8 cellular contexts compared by ENCODE assay signal in the genomic region with DNA sequence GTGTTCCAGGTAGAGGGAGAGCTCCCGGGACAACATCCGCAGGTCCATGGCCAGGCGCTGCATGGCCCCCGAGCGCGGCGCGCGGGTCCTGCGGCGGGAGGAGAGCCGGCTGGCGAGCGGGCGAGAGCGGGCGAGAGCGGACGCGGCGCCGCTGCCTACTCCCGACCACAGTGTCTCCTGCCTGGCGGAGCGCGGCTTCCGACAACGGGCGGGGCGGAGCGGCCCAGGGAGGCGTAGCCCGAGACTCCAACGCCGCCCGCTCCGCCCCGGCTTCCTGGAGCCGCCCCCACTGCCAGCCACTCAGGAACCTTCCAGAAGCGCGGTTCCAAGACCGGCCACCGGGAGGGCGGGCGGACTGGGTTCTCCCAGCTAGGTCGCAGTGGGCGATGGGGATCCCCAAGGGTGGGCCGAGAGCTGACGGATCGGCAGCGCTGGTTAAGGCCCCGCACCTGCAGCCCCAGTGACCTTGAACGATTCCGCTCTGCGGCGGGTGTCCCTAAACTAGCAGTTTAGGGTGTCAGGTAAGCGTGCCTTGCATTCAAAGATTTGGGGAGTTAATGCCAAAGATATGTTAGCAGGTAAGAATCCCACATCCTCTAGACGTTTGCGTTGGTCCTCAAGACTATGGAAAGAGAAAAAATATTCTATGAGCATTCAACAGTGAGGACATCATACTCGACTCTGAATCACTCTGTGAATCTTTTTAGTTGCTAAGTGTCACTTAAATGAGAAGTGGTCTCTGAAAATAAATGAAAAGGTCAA.
DNase-seq lines count a peak whose midpoint lies in the region; ATAC-seq and TF ChIP-seq lines count a peak whose summit lies in the region.

A gene with protein sequence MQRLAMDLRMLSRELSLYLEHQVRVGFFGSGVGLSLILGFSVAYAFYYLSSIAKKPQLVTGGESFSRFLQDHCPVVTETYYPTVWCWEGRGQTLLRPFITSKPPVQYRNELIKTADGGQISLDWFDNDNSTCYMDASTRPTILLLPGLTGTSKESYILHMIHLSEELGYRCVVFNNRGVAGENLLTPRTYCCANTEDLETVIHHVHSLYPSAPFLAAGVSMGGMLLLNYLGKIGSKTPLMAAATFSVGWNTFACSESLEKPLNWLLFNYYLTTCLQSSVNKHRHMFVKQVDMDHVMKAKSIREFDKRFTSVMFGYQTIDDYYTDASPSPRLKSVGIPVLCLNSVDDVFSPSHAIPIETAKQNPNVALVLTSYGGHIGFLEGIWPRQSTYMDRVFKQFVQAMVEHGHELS (minus strand): TSS at position 172 of the 762 bp plus-strand sequence. CDS start 109 bp downstream, at position 63.

- peak within 1 kb of the TSS; percentile 58 to 87 for H3K4me3 ChIP-seq in muscle layer of colon (ENCODE audit: low read depth in 1 of 2, low read length in 2 of 2)

- H3K9ac ChIP-seq in muscle layer of colon (ENCODE audit: low read length), result peak within 1 kb of the TSS; percentile 49

- DNase-seq in DMS153 (lab: John Stamatoyannopoulos, UW), result peak; percentile 89
- peak; percentile 89 for DNase-seq in HuH-7.5 (ENCODE audit: low spot score)
- DNase-seq in OCI-M2 (lab: John Stamatoyannopoulos, UW; ENCODE audit: unreplicated experiment), result peak; percentile 10
- DNase-seq in activated T-cell treated with anti-CD3 and anti-CD28 coated beads for 48 hours (ENCODE audit: low read depth), result peak; percentile 90
- DNase-seq in erythroblast (lab: John Stamatoyannopoulos, UW), result peak; percentile 92 to 95
- DNase-seq in stimulated activated CD8-positive, alpha-beta memory T cell treated with anti-CD3 and anti-CD28 coated beads, Interleukin-7, amount 100 ng/mL, for 24 hours (ENCODE audit: low read depth), result peak; percentile 81

- peak; percentile 86 for ATAC-seq in GM21526 (IDR thresholded peaks at IDR 0.05; ENCODE audit: low FRiP score, unreplicated experiment)

- no peaks in the 10 kb centered on the region for H3K9me3 ChIP-seq in muscle layer of colon (ENCODE audit: low read length)

- peaks cover 5% of the 10 kb centered on the region for H3K4me1 ChIP-seq in muscle layer of colon (ENCODE audit: insufficient read depth, low read length)

- peak; percentile 76 for TF ChIP-seq POLR2A in erythroblast (IDR thresholded peaks at IDR 0.05; ENCODE audit: low read length)

- H3K27me3 ChIP-seq in muscle layer of colon (ENCODE audit: control insufficient read depth in 1 of 2, insufficient read depth in 2 of 2, low read length in 2 of 2), result no peaks in the 10 kb centered on the region

- peak within 1 kb of the TSS; percentile 88 for H3K27ac ChIP-seq in muscle layer of colon (ENCODE audit: low read depth, low read length)

- H3K36me3 ChIP-seq in muscle layer of colon (ENCODE audit: insufficient read depth, low read length), result no peaks in the 10 kb centered on the region

Comparison
In these comparisons a context has a peak if more than half of its experiments do, and no peak if none do; other contexts are left out.
1. Peak in every context shown above with its lines: DNase-seq, ATAC-seq, H3K4me3 ChIP-seq and H3K27ac ChIP-seq.
2. DNase-seq: peak in every context shown above with its lines; median percentile 94 in erythroblast; 90 in activated T-cell treated with anti-CD3 and anti-CD28 coated beads for 48 hours; 89 in DMS153; 89 in HuH-7.5; 81 in stimulated activated CD8-positive, alpha-beta memory T cell treated with anti-CD3 and anti-CD28 coated beads, Interleukin-7, amount 100 ng/mL, for 24 hours; 10 in OCI-M2.